Comparison of ENCODE assay signal across 8 cellular contexts in the genomic region with DNA sequence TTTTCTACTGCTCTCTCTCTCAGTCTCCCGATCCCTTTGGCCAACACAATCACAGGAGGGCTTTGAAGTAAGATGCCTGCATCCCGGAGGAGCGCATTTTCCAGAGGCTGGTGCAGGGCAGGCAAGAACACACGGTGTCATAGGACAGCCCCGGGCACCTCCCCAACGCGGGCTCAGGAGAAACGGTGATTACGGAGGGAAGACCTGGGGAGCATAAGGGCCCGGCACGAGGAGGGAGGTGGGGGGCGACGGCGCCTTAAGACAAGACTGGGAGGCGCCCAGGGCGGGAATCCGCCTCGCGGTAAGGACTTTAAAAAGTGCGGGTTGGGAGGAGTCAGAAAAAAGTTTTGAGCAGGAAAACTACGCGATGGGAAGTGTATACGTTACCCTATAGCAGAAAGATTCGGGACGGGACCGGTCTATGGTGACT. TPM values are rescaled to one million over a fixed set of nuclear protein-coding genes. Genes with fewer than 3 reads are reported as not detected.
DNase-seq lines count a peak whose midpoint lies in the region; ATAC-seq and TF ChIP-seq lines count a peak whose summit lies in the region.

No MANE protein-coding gene starts in this region.

- H3K9me3 Mint-ChIP-seq in CD4-positive, alpha-beta memory T cell, result peaks cover 0 to 55% (median 30%) of the 10 kb centered on the region in 8 donors
- H3K9me3 Mint-ChIP-seq in activated CD4-positive, alpha-beta memory T cell treated with anti-CD3 and anti-CD28 coated beads, Interleukin-2, amount 10 ng/mL, durations not matched to agents 7 days and 5 days, result peaks cover 32% of the 10 kb centered on the region

- peaks cover 14 to 26% of the 10 kb centered on the region in 2 donors for H3K36me3 Mint-ChIP-seq in CD4-positive, alpha-beta memory T cell
- peaks cover 43% of the 10 kb centered on the region for H3K36me3 Mint-ChIP-seq in activated CD4-positive, alpha-beta memory T cell treated with anti-CD3 and anti-CD28 coated beads, Interleukin-2, amount 10 ng/mL, durations not matched to agents 7 days and 5 days (ENCODE audit: low read depth)

- under 1% methylated on average over 25 of the region's 26 CpGs for WGBS in HUES64

- POLR2A ChIA-PET in CD4-positive, alpha-beta memory T cell (lab: Charles Lee; ENCODE audit: partially characterized antibody), result interaction anchor here (0.6 kb wide), 1 partner anchor 188 kb away, joined by 3 read pairs; no protein-coding TSS in a partner anchor
- POLR2A ChIA-PET in activated CD4-positive, alpha-beta memory T cell treated with anti-CD3 and anti-CD28 coated beads, Interleukin-2, amount 10 ng/mL, durations not matched to agents 7 days and 5 days (lab: Charles Lee), result no interaction called here

- H4K20me1 ChIP-seq in osteoblast (ENCODE audit: insufficient read depth, low read length), result no peaks in the 10 kb centered on the region

- peak overlapping the region; percentile 68 to 84 for H3K4me3 ChIP-seq in CD4-positive, alpha-beta memory T cell (ENCODE audit: low read length in 2 of 2)
- peak overlapping the region; percentile 97 for H3K4me3 ChIP-seq in HUES64 (ENCODE audit: low read length)
- H3K4me3 ChIP-seq in fibroblast of the aortic adventitia (ENCODE audit: low read depth, low read length), result peak overlapping the region; percentile 83
- H3K4me3 ChIP-seq in osteoblast (ENCODE audit: insufficient read depth, low read length), result peak overlapping the region; percentile 90

- H3K4me1 ChIP-seq in CD4-positive, alpha-beta memory T cell (ENCODE audit: insufficient read depth, low read length), result peaks cover 17% of the 10 kb centered on the region
- H3K4me1 ChIP-seq in HUES64 (ENCODE audit: insufficient read depth, low read length), result peaks cover 27% of the 10 kb centered on the region
- H3K4me1 ChIP-seq in osteoblast (ENCODE audit: insufficient read depth, low read length), result peaks cover 10% of the 10 kb centered on the region

- peaks cover 4% of the 10 kb centered on the region for H3K79me2 ChIP-seq in osteoblast (ENCODE audit: insufficient read depth, low read length)

- H3K9me3 ChIP-seq in CD4-positive, alpha-beta memory T cell (ENCODE audit: control insufficient read depth in 1 of 2, low read length in 2 of 2), result peaks cover 0 to 12% of the 10 kb centered on the region in 2 donors
- H3K9me3 ChIP-seq in HUES64 (ENCODE audit: insufficient read depth, low read depth, low read length) (no peaks in the 10 kb centered on the region), osteoblast (ENCODE audit: low read depth, low read length) (no peaks in the 10 kb centered on the region)

- H3K27me3 Mint-ChIP-seq in CD4-positive, alpha-beta memory T cell, result no peaks in the 10 kb centered on the region
- no peaks in the 10 kb centered on the region for H3K27me3 Mint-ChIP-seq in activated CD4-positive, alpha-beta memory T cell treated with anti-CD3 and anti-CD28 coated beads, Interleukin-2, amount 10 ng/mL, durations not matched to agents 7 days and 5 days

- no peak for TF ChIP-seq CTCF in fibroblast of the aortic adventitia (IDR thresholded peaks at IDR 0.05; ENCODE audit: insufficient read depth, low read length)
- no peak for TF ChIP-seq CTCF in osteoblast (IDR thresholded peaks at IDR 0.05; ENCODE audit: extremely low read depth, low read depth, low read length)

- H3K4me1 Mint-ChIP-seq in CD4-positive, alpha-beta memory T cell, result peaks cover 10 to 32% (median 24%) of the 10 kb centered on the region in 4 donors
- peaks cover 17% of the 10 kb centered on the region for H3K4me1 Mint-ChIP-seq in activated CD4-positive, alpha-beta memory T cell treated with anti-CD3 and anti-CD28 coated beads, Interleukin-2, amount 10 ng/mL, durations not matched to agents 7 days and 5 days

- peak overlapping the region; percentile 91 to 98 (median 95) for H3K27ac Mint-ChIP-seq in CD4-positive, alpha-beta memory T cell
- H3K27ac Mint-ChIP-seq in activated CD4-positive, alpha-beta memory T cell treated with anti-CD3 and anti-CD28 coated beads, Interleukin-2, amount 10 ng/mL, durations not matched to agents 7 days and 5 days, result peak overlapping the region; percentile 80

- peak overlapping the region; percentile 87 for H3K9ac ChIP-seq in HUES64 (ENCODE audit: low read depth, low read length)

- ATAC-seq in GM19397 (IDR thresholded peaks at IDR 0.05; ENCODE audit: unreplicated experiment) (peak; percentile 15), HG03469 (IDR thresholded peaks at IDR 0.05; ENCODE audit: unreplicated experiment) (no peak)

- peak overlapping the region; percentile 98 for H2AFZ ChIP-seq in osteoblast (ENCODE audit: low read length)

- CTCF ChIA-PET in CD4-positive, alpha-beta memory T cell (lab: Charles Lee; ENCODE audit: partially characterized antibody), result no interaction called here
- CTCF ChIA-PET in activated CD4-positive, alpha-beta memory T cell treated with anti-CD3 and anti-CD28 coated beads, Interleukin-2, amount 10 ng/mL, durations not matched to agents 7 days and 5 days (lab: Charles Lee), result no interaction called here

- no peaks in the 10 kb centered on the region for H3K27me3 ChIP-seq in CD4-positive, alpha-beta memory T cell (ENCODE audit: insufficient read depth, low read length)
- no peaks in the 10 kb centered on the region for H3K27me3 ChIP-seq in HUES64 (ENCODE audit: insufficient read depth, low read length)
- H3K27me3 ChIP-seq in osteoblast (ENCODE audit: insufficient read depth, low read length), result no peaks in the 10 kb centered on the region

- H3K4me2 ChIP-seq in osteoblast (ENCODE audit: insufficient read depth, low read length), result peak overlapping the region; percentile 98

- intact Hi-C loops in CD4-positive, alpha-beta memory T cell (cut with micrococcal nuclease), result loop anchor here (1.0 to 5.0 kb wide), 6 partner anchors 19 to 415 kb away; a partner anchor contains a TSS

- peak overlapping the region; percentile 72 for H3K27ac ChIP-seq in CD4-positive, alpha-beta memory T cell (ENCODE audit: low read depth, low read length)
- H3K27ac ChIP-seq in HUES64 (ENCODE audit: low read depth, low read length), result peak overlapping the region; percentile 51
- peak overlapping the region; percentile 69 for H3K27ac ChIP-seq in osteoblast (ENCODE audit: low read depth, low read length)

- H3K4me3 Mint-ChIP-seq in CD4-positive, alpha-beta memory T cell, result peak overlapping the region; percentile 88 to 98 (median 96)
- H3K4me3 Mint-ChIP-seq in activated CD4-positive, alpha-beta memory T cell treated with anti-CD3 and anti-CD28 coated beads, Interleukin-2, amount 10 ng/mL, durations not matched to agents 7 days and 5 days, result peak overlapping the region; percentile 84

- peaks cover 5% of the 10 kb centered on the region for H3K36me3 ChIP-seq in CD4-positive, alpha-beta memory T cell (ENCODE audit: insufficient read depth, low read length)
- H3K36me3 ChIP-seq in HUES64 (ENCODE audit: insufficient read depth, low read length), result peaks cover under 1% of the 10 kb centered on the region; the same call in 1 of the 2 replicates
- H3K36me3 ChIP-seq in osteoblast (ENCODE audit: insufficient read depth, low read length), result no peaks in the 10 kb centered on the region

- peak in 1 of 5 donors; percentile 42 for DNase-seq in CD4-positive, alpha-beta memory T cell
- DNase-seq in activated CD4-positive, alpha-beta memory T cell treated with anti-CD3 and anti-CD28 coated beads, Interleukin-2, amount 10 ng/mL, durations not matched to agents 7 days and 5 days, result peak; percentile 21
- DNase-seq in fibroblast of the aortic adventitia (ENCODE audit: low read depth) (peak; percentile 27), osteoblast (ENCODE audit: insufficient read length, low spot score, missing footprints) (peak; percentile 44), middle frontal gyrus (ENCODE audit: extremely low spot score, low spot score) (no peak)

RNA-seq across cellular contexts. Expression of a gene that starts 18.7 kb away (rescaled TPM):
- 10 to 100 TPM; 10.7 to 11.4 TPM for total RNA-seq in CD4-positive, alpha-beta memory T cell
- polyA plus RNA-seq in CD4-positive, alpha-beta memory T cell, result 1 to 10 TPM; 1.2 to 2.8 TPM
- polyA plus RNA-seq in HUES64 (2013, experiment 1 of 2), result 4.9 TPM
- polyA plus RNA-seq in HUES64 (2013, experiment 2 of 2), result 5.3 TPM
- total RNA-seq in activated CD4-positive, alpha-beta memory T cell treated with anti-CD3 and anti-CD28 coated beads, Interleukin-2, amount 10 ng/mL, durations not matched to agents 7 days and 5 days, result 1 to 10 TPM; 5.9 to 6.9 TPM
- total RNA-seq in fibroblast of the aortic adventitia (ENCODE audit: low replicate concordance) (0.82 and 4.7 TPM in 2 replicates), osteoblast (4.7 and 5.0 TPM in 2 replicates)

RNA-seq across cellular contexts. Expression of a gene that starts 20.7 kb away (rescaled TPM):
- total RNA-seq in CD4-positive, alpha-beta memory T cell, result 10 to 100 TPM; 26.1 to 29.6 TPM
- 10 to 100 TPM in 1 of 2 donors, 1 to 10 TPM in 1; 6.5 to 19.9 TPM for polyA plus RNA-seq in CD4-positive, alpha-beta memory T cell
- polyA plus RNA-seq in HUES64 (2013, experiment 1 of 2), result 8.7 TPM
- 8.5 TPM for polyA plus RNA-seq in HUES64 (2013, experiment 2 of 2)
- total RNA-seq in activated CD4-positive, alpha-beta memory T cell treated with anti-CD3 and anti-CD28 coated beads, Interleukin-2, amount 10 ng/mL, durations not matched to agents 7 days and 5 days, result 10 to 100 TPM; 11.8 to 14.9 TPM
- 4.1 and 7.4 TPM in 2 replicates for total RNA-seq in fibroblast of the aortic adventitia (ENCODE audit: low replicate concordance)
- total RNA-seq in osteoblast, result 8.3 and 9.8 TPM in 2 replicates

RNA-seq across cellular contexts. Expression of a gene that starts 44.5 kb away (rescaled TPM):
- 10 to 100 TPM; 14.1 to 15.6 TPM for total RNA-seq in CD4-positive, alpha-beta memory T cell
- polyA plus RNA-seq in CD4-positive, alpha-beta memory T cell, result 1 to 10 TPM in 1 of 2 donors, not detected in 1; 2.8 TPM
- polyA plus RNA-seq in HUES64 (2013, experiment 1 of 2), result 13.9 TPM
- polyA plus RNA-seq in HUES64 (2013, experiment 2 of 2), result 17.0 TPM
- total RNA-seq in activated CD4-positive, alpha-beta memory T cell treated with anti-CD3 and anti-CD28 coated beads, Interleukin-2, amount 10 ng/mL, durations not matched to agents 7 days and 5 days, result 1 to 10 TPM; 4.0 to 4.1 TPM
- total RNA-seq in fibroblast of the aortic adventitia (ENCODE audit: low replicate concordance), result 7.3 and 12.0 TPM in 2 replicates
- 10.0 and 11.2 TPM in 2 replicates for total RNA-seq in osteoblast
